Comparison of ENCODE assay signal across 25 cellular contexts in genomic region chr5:150321211-150321610, GRCh38. TPM values are rescaled to one million over a fixed set of nuclear protein-coding genes. Genes with fewer than 3 reads are reported as not detected.
"Had no signal": no experiment of that assay in that cellular context is flagged by ENCODE, and none has a peak within 500 bp of the region (broad histone marks: within the 10 kb centered on the region; RNA-seq: fewer than 3 reads in every experiment).

No MANE protein-coding gene starts in this region.

- H3K4me1 Mint-ChIP-seq: stimulated activated naive B cell treated with anti-CD40 and anti-IgM and Interleukin-4, amounts not matched to agents 10 μg/mL and 1 μg/mL and 100 μg/mL, for 72 hours had no signal

- H3K4me3 ChIP-seq: colonic mucosa, heart right ventricle, stomach, thoracic aorta, transverse colon had no signal

- H3K27ac Mint-ChIP-seq: immature natural killer cell; natural killer cell; stimulated activated naive B cell treated with anti-CD40 and anti-IgM and Interleukin-4, amounts not matched to agents 10 μg/mL and 1 μg/mL and 100 μg/mL, for 72 hours had no signal

- ATAC-seq: foreskin keratinocyte; left colon; natural killer cell; sciatic nerve; stimulated activated naive B cell treated with anti-CD40 and anti-IgM and Interleukin-4, amounts not matched to agents 10 μg/mL and 1 μg/mL and 100 μg/mL, for 72 hours had no signal

- H3K36me3 ChIP-seq: colonic mucosa, heart right ventricle, stomach, thoracic aorta, transverse colon had no signal

- H3K36me3 Mint-ChIP-seq: immature natural killer cell; natural killer cell; stimulated activated naive B cell treated with anti-CD40 and anti-IgM and Interleukin-4, amounts not matched to agents 10 μg/mL and 1 μg/mL and 100 μg/mL, for 72 hours had no signal

- H3K27ac ChIP-seq: colonic mucosa, heart right ventricle, thoracic aorta, transverse colon had no signal

- H3K27me3 ChIP-seq: colonic mucosa, foreskin keratinocyte, stomach, transverse colon had no signal

- DNase-seq: colonic mucosa; dermis blood vessel endothelial cell; erythroblast; heart right ventricle; immature natural killer cell; kidney; left colon; natural killer cell; posterior cingulate gyrus; stimulated activated CD4-positive, alpha-beta T cell treated with anti-CD3 and anti-CD28 coated beads, Interleukin-2, amount 100 ng/mL, for 24 hours; stimulated activated CD4-positive, alpha-beta T cell treated with anti-CD3 and anti-CD28 coated beads, Interleukin-4, amount 100 ng/mL, for 4 hours; stimulated activated naive B cell treated with anti-CD40 and anti-IgM and Interleukin-4, amounts not matched to agents 10 μg/mL and 1 μg/mL and 100 μg/mL, for 72 hours; stomach; substantia nigra; transverse colon had no signal

- FAIRE-seq: kidney, urothelium cell line had no signal

- H3K4me1 ChIP-seq: colonic mucosa, transverse colon had no signal

- H3K9me3 Mint-ChIP-seq: immature natural killer cell; natural killer cell; stimulated activated naive B cell treated with anti-CD40 and anti-IgM and Interleukin-4, amounts not matched to agents 10 μg/mL and 1 μg/mL and 100 μg/mL, for 72 hours had no signal

- H3K9me3 ChIP-seq: colonic mucosa, stomach, thoracic aorta, transverse colon had no signal

- H3K4me3 Mint-ChIP-seq: immature natural killer cell; natural killer cell; neural crest cell; stimulated activated naive B cell treated with anti-CD40 and anti-IgM and Interleukin-4, amounts not matched to agents 10 μg/mL and 1 μg/mL and 100 μg/mL, for 72 hours had no signal

RNA-seq across cellular contexts. Expression of gene ARSI, which starts 18.5 kb away (rescaled TPM):
- total RNA-seq: lung microvascular endothelial cell, pulmonary artery endothelial cell had no signal
- polyA plus RNA-seq: immature natural killer cell had no signal

RNA-seq across cellular contexts. Expression of gene CAMK2A, which starts 31.6 kb away (rescaled TPM):
- total RNA-seq: dermis blood vessel endothelial cell, glomerular endothelial cell, lung microvascular endothelial cell, osteocyte, pulmonary artery endothelial cell had no signal
- polyA plus RNA-seq: foreskin keratinocyte, immature natural killer cell, liver had no signal
